Comparison of ENCODE assay signal across 7 cellular contexts in genomic region chr19:6425732-6426686, GRCh38. TPM values are rescaled to one million over a fixed set of nuclear protein-coding genes. Genes with fewer than 3 reads are reported as not detected.
DNase-seq lines count a peak whose midpoint lies in the region; ATAC-seq and TF ChIP-seq lines count a peak whose summit lies in the region.

No MANE protein-coding gene starts in this region.

- peaks cover 8% of the 10 kb centered on the region; the same call in 1 of the 2 replicates for H3K4me1 ChIP-seq in GM23338 (ENCODE audit: insufficient read depth)
- peaks cover 5% of the 10 kb centered on the region for H3K4me1 ChIP-seq in RWPE2 (ENCODE audit: insufficient read depth, poor library complexity, severe bottlenecking)
- peaks cover 20 to 24% of the 10 kb centered on the region in 2 donors for H3K4me1 ChIP-seq in gastrocnemius medialis

- peaks cover 17% of the 10 kb centered on the region for H3K27me3 Mint-ChIP-seq in GM23338 (ENCODE audit: insufficient read depth, low read depth, poor library complexity)

- H3K36me3 Mint-ChIP-seq in GM23338 (ENCODE audit: low read depth) = peaks cover 39% of the 10 kb centered on the region

- peaks cover 9% of the 10 kb centered on the region for H3K9me3 Mint-ChIP-seq in GM23338

- ATAC-seq in GM23338 (no peak), RWPE2 (ENCODE audit: low read depth) (no peak), gastrocnemius medialis (no peak), HG02759 (IDR thresholded peaks at IDR 0.05; ENCODE audit: unreplicated experiment) (no peak)

- 0 out of 2 replicates have a peak overlapping the region, but pooled peaks have one; percentile 44 for H3K27ac Mint-ChIP-seq in GM23338

- peaks cover 25% of the 10 kb centered on the region for H4K20me1 ChIP-seq in GM23338 (replicated peaks; ENCODE audit: insufficient read depth)

- peak; percentile 43 to 60; a peak in 3 of 4 replicates for TF ChIP-seq CTCF in GM23338 (conservative IDR thresholded peaks at IDR 0.05; ENCODE audit: low read depth in 2 of 2)
- no peak for TF ChIP-seq CTCF in RWPE2 (IDR thresholded peaks at IDR 0.05; ENCODE audit: poor library complexity, severe bottlenecking)
- no peak for TF ChIP-seq CTCF in gastrocnemius medialis (IDR thresholded peaks at IDR 0.05 in 4 of 5, conservative IDR thresholded peaks at IDR 0.05 in 1 of 5)

- 0 out of 2 replicates have a peak, but pooled peaks cover 4% of the 10 kb centered on the region for H3F3A ChIP-seq in GM23338 (replicated peaks; ENCODE audit: low read depth)

- H3K9me3 ChIP-seq in RWPE2 (ENCODE audit: severe bottlenecking) = no peaks in the 10 kb centered on the region
- no peaks in the 10 kb centered on the region for H3K9me3 ChIP-seq in gastrocnemius medialis

- H3K27ac ChIP-seq in GM23338 (ENCODE audit: low read depth) (no peak overlapping the region), RWPE2 (ENCODE audit: poor library complexity, severe bottlenecking) (peak overlapping the region; percentile 42), epithelial cell of prostate (peak overlapping the region; percentile 59), gastrocnemius medialis (peak overlapping the region; percentile 84 to 91 (median 86))

- H3K4me3 Mint-ChIP-seq in GM23338 = peak overlapping the region; percentile 70

- H3K4me2 ChIP-seq in GM23338 = no peak overlapping the region

- no peak for DNase-seq in GM23338 (ENCODE audit: low spot score)
- no peak for DNase-seq in RWPE2 (ENCODE audit: low spot score)
- no peak for DNase-seq in epithelial cell of prostate (ENCODE audit: low read depth, low spot score)
- DNase-seq in gastrocnemius medialis = no peak
- no peak for DNase-seq in A172 (ENCODE audit: low spot score)
- DNase-seq in NCI-H1048 (lab: John Stamatoyannopoulos, UW) = no peak

- in situ Hi-C loops in gastrocnemius medialis (cut with MboI; ENCODE audit: low sequenced_read_pairs in 4 of 4) = no loop called here

- no peak for TF ChIP-seq POLR2A in gastrocnemius medialis (IDR thresholded peaks at IDR 0.05)

- intact Hi-C loops in gastrocnemius medialis (cut with DNase I; ENCODE audit: low total_unique reads) = loop anchor here (1.0 to 10.0 kb wide), 4 partner anchors 34 to 211 kb away; partner anchors contain the start of gene CLPP

- H3K79me2 ChIP-seq in GM23338 (replicated peaks; ENCODE audit: insufficient read depth) = peaks cover 31% of the 10 kb centered on the region

- H3K36me3 ChIP-seq in GM23338 (ENCODE audit: insufficient read depth) (peaks cover 9% of the 10 kb centered on the region; the same call in 1 of the 2 replicates), RWPE2 (ENCODE audit: low read depth) (peaks cover 24% of the 10 kb centered on the region), gastrocnemius medialis (peaks cover 0 to 10% of the 10 kb centered on the region in 2 donors)

- H2AFZ ChIP-seq in GM23338 = no peak overlapping the region

- H3K9me2 ChIP-seq in GM23338 (ENCODE audit: insufficient read depth) = peaks cover 7% of the 10 kb centered on the region; the same call in 1 of the 2 replicates

- H3K27me3 ChIP-seq in GM23338 (ENCODE audit: insufficient read depth) (no peaks in the 10 kb centered on the region), RWPE2 (ENCODE audit: insufficient read depth, poor library complexity, severe bottlenecking) (no peaks in the 10 kb centered on the region), gastrocnemius medialis (no peaks in the 10 kb centered on the region)

- no peak overlapping the region for H3K4me3 ChIP-seq in GM23338
- peak overlapping the region; percentile 15 for H3K4me3 ChIP-seq in RWPE2 (ENCODE audit: severe bottlenecking)
- peak overlapping the region; percentile 36 to 81 (median 44) for H3K4me3 ChIP-seq in gastrocnemius medialis

- H3K4me1 Mint-ChIP-seq in GM23338 = peaks cover 13% of the 10 kb centered on the region

TF ChIP-seq in GM23338, 12 proteins besides CTCF, POLR2A, EP300 and RAD21 (continues in another document):
- TF ChIP-seq ZNF331 (CRISPR knock-in tag; IDR thresholded peaks at IDR 0.05; ENCODE audit: low read depth) (no peak), JUNB (IDR thresholded peaks at IDR 0.05; ENCODE audit: unreplicated experiment) (no peak), ZNF114 (CRISPR knock-in tag; IDR thresholded peaks at IDR 0.05) (no peak), NANOG (IDR thresholded peaks at IDR 0.05; ENCODE audit: borderline replicate concordance) (no peak), STAT1 (IDR thresholded peaks at IDR 0.05; ENCODE audit: unreplicated experiment) (no peak), CREB1 (CRISPR knock-in tag; IDR thresholded peaks at IDR 0.05; ENCODE audit: low read depth) (no peak), REST (IDR thresholded peaks at IDR 0.05; ENCODE audit: unreplicated experiment) (no peak)
- TF ChIP-seq, protein P1, sequence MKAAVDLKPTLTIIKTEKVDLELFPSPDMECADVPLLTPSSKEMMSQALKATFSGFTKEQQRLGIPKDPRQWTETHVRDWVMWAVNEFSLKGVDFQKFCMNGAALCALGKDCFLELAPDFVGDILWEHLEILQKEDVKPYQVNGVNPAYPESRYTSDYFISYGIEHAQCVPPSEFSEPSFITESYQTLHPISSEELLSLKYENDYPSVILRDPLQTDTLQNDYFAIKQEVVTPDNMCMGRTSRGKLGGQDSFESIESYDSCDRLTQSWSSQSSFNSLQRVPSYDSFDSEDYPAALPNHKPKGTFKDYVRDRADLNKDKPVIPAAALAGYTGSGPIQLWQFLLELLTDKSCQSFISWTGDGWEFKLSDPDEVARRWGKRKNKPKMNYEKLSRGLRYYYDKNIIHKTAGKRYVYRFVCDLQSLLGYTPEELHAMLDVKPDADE (IDR thresholded peaks at IDR 0.05) = no peak

RNA-seq across cellular contexts. Expression of gene KHSRP, which starts 1.4 kb away (rescaled TPM):
- total RNA-seq in GM23338 (2014; rRNA removed; shearing (Covaris generic)) = 359 and 367 TPM in 2 replicates
- 129 and 144 TPM in 2 replicates for polyA plus RNA-seq in GM23338 (2016; fragmentation: Nextera tagmentation; extraction: Ambion mirVana)
- 100 to 1,000 TPM in 1 of 4 donors, 10 to 100 TPM in 3; 49.1 to 124 (median 85.6) TPM for total RNA-seq in gastrocnemius medialis
- 100.0 and 131 TPM in 2 replicates for total RNA-seq in A172 (2014; rRNA removed; shearing (Covaris generic))

RNA-seq across cellular contexts. Expression of gene SLC25A41, which starts 7.6 kb away (rescaled TPM):
- 0.35 TPM in 1 of 2 replicates, not detected in the other for total RNA-seq in GM23338 (2014; rRNA removed; shearing (Covaris generic))
- 0.23 and 0.24 TPM in 2 replicates for polyA plus RNA-seq in GM23338 (2016; fragmentation: Nextera tagmentation; extraction: Ambion mirVana)
- total RNA-seq in gastrocnemius medialis = under 1 TPM in 1 of 4 donors, not detected in 3; 0.42 TPM
- total RNA-seq in A172 (2014; rRNA removed; shearing (Covaris generic)) = 1.7 TPM in 1 of 2 replicates, not detected in the other

RNA-seq across cellular contexts. Expression of gene GTF2F1, which starts 33.0 kb away (rescaled TPM):
- 44.4 and 65.5 TPM in 2 replicates for total RNA-seq in GM23338 (2014; rRNA removed; shearing (Covaris generic))
- 62.1 and 76.1 TPM in 2 replicates for polyA plus RNA-seq in GM23338 (2016; fragmentation: Nextera tagmentation; extraction: Ambion mirVana)
- total RNA-seq in gastrocnemius medialis = 10 to 100 TPM; 11.4 to 34.8 (median 22.4) TPM
- total RNA-seq in A172 (2014; rRNA removed; shearing (Covaris generic)) = 76.6 and 93.8 TPM in 2 replicates

RNA-seq across cellular contexts. Expression of gene SLC25A23, which starts 33.6 kb away (rescaled TPM):
- total RNA-seq in GM23338 (2014; rRNA removed; shearing (Covaris generic)) = 90.5 and 96.4 TPM in 2 replicates
- polyA plus RNA-seq in GM23338 (2016; fragmentation: Nextera tagmentation; extraction: Ambion mirVana) = 25.1 and 25.7 TPM in 2 replicates
- total RNA-seq in gastrocnemius medialis = 10 to 100 TPM; 61.7 to 73.6 (median 65.0) TPM
- 65.8 and 105 TPM in 2 replicates for total RNA-seq in A172 (2014; rRNA removed; shearing (Covaris generic))

RNA-seq across cellular contexts. Expression of gene CRB3, which starts 38.1 kb away (rescaled TPM):
- total RNA-seq in GM23338 (2014; rRNA removed; shearing (Covaris generic)) = 32.2 and 44.4 TPM in 2 replicates
- polyA plus RNA-seq in GM23338 (2016; fragmentation: Nextera tagmentation; extraction: Ambion mirVana) = 11.8 and 16.6 TPM in 2 replicates
- total RNA-seq in gastrocnemius medialis = under 1 TPM in 1 of 4 donors, not detected in 3; 0.75 TPM
- total RNA-seq in A172 (2014; rRNA removed; shearing (Covaris generic)) = not detected in 2 replicates

Comparison
In these comparisons a context has a peak if more than half of its experiments do, and no peak if none do; other contexts are left out.
1. CTCF ChIP-seq: peak in GM23338 (2 of 2); none in RWPE2 (single experiment) and gastrocnemius medialis (0 of 5).